ENCODE assay signal across 8 cellular contexts in the genomic region with DNA sequence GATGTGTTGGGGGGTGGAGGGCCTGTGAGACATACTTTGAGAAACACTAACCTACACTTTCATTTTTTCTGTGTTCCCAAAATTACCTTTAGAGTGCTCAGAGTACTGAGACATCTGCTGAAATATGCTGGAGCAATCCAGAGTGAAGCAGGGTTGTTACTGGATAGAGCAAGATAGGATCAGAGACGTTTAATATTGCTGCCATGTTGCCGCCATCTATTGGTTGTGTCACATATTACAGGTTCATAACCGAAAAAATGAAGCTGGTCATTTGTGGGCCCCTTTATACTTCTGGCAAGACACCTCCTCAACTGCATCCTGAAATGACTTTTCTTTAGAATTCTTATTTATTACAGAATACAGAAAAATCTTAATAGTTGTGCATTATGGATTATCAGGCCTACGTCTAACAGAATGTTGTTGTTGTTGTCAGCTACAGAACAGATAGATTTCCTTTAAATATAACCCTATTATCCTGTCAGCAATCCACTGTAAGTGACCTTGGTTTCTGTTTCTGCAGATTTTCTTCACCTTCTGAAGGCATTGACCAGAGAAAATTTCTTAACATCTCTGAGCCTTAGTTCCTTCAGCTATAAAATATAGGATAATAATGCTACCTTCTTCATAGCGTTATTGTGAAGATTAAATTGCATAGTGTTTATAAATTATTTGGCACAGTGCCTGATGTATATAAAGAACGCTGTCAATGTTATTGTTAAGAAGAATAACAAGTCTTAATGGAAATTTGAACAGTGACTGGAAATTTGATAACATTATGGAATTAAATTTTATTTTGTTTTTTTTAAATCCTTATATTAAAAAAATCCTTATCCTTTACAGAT. TPM values are rescaled to one million over a fixed set of nuclear protein-coding genes. Genes with fewer than 3 reads are reported as not detected.
DNase-seq lines count a peak whose midpoint lies in the region; ATAC-seq and TF ChIP-seq lines count a peak whose summit lies in the region.

No MANE protein-coding gene starts in this region.

- DNase-seq in activated T-cell treated with anti-CD3 and anti-CD28 coated beads for 24 hours (ENCODE audit: low read depth) = peak; percentile 20
- no peak for DNase-seq in activated T-cell treated with anti-CD3 and anti-CD28 coated beads, Interleukin-2, amount 50 U/mL, for 1 hour
- peak; percentile 61 for DNase-seq in HCEC 1CT
- DNase-seq in NCI-H146 treated with DMSO at 0.1 percent for 48 hours (lab: John Stamatoyannopoulos, UW; ENCODE audit: unreplicated experiment) = peak; percentile 20
- peak in 14 of 34 experiments; percentile 5 to 49 (median 21) for DNase-seq in T-cell
- DNase-seq in dorsolateral prefrontal cortex = peak in 2 of 10 donors; percentile 23 to 38
- DNase-seq in memory B cell (ENCODE audit: low spot score in 2 of 2) = peak in 1 of 2 donors; percentile 24
- DNase-seq in uterus = peak in 1 of 2 donors; percentile 53

- H3K4me1 Mint-ChIP-seq in T-cell (peaks cover 16 to 52% (median 52%) of the 10 kb centered on the region in 3 donors), memory B cell (no peaks in the 10 kb centered on the region)

- TF ChIP-seq CTCF in dorsolateral prefrontal cortex (IDR thresholded peaks at IDR 0.05 in 54 of 56, conservative IDR thresholded peaks at IDR 0.05 in 2 of 56; ENCODE audit: low read depth in 1 of 56, partially characterized antibody in 56 of 56) (peak; percentile 58 to 83 (median 75)), uterus (IDR thresholded peaks at IDR 0.05) (peak; percentile 63 to 86 (median 74))

- no peaks in the 10 kb centered on the region for H3K4me1 ChIP-seq in uterus

- H3K27ac Mint-ChIP-seq in T-cell (peak overlapping the region; percentile 62 to 85), memory B cell (no peak overlapping the region)

- H3K36me3 Mint-ChIP-seq in T-cell (no peaks in the 10 kb centered on the region), memory B cell (no peaks in the 10 kb centered on the region)

- H3K27me3 Mint-ChIP-seq in T-cell = no peaks in the 10 kb centered on the region
- H3K27me3 Mint-ChIP-seq in memory B cell = peaks cover 8% of the 10 kb centered on the region

- H3K36me3 ChIP-seq in uterus = no peaks in the 10 kb centered on the region

- ATAC-seq in T-cell (replicated peaks in 1 of 4) (peak; percentile 69 to 78 (median 72)), memory B cell (ENCODE audit: low read depth) (peak; percentile 55)

- H3K4me3 ChIP-seq in dorsolateral prefrontal cortex (no peak overlapping the region), uterus (no peak overlapping the region)

- no peaks in the 10 kb centered on the region for H3K9me3 ChIP-seq in uterus

- TF ChIP-seq POLR2A in uterus (IDR thresholded peaks at IDR 0.05) = no peak

- no peaks in the 10 kb centered on the region for H3K27me3 ChIP-seq in dorsolateral prefrontal cortex
- H3K27me3 ChIP-seq in uterus = no peaks in the 10 kb centered on the region

- CTCF ChIA-PET in T-cell (lab: Charles Lee) = interaction anchor here (0.5 to 3.2 kb wide), 44 partner anchors 8 to 1761 kb away, joined by 3 to 75 read pairs (median 4); partner anchors contain the start of genes CBLL1 (in 1 of the 2), COG5 (in 1 of the 2), DLD (in 1 of the 2) and DUS4L (in 1 of the 2)

- intact Hi-C loops in dorsolateral prefrontal cortex (cut with DNase I) = loop anchor here (5.0 to 10.0 kb wide), 4 partner anchors 133 to 670 kb away; partner anchors contain the start of gene CBLL1 (in 2 of the 2)
- intact Hi-C loops in uterus (cut with DNase I; ENCODE audit: low total_unique reads) = no loop called here

- no peaks in the 10 kb centered on the region for H3K9me3 Mint-ChIP-seq in T-cell
- no peaks in the 10 kb centered on the region for H3K9me3 Mint-ChIP-seq in memory B cell

- no peak overlapping the region for H3K4me3 Mint-ChIP-seq in T-cell
- no peak overlapping the region for H3K4me3 Mint-ChIP-seq in memory B cell

- H3K27ac ChIP-seq in dorsolateral prefrontal cortex = peak overlapping the region in 1 of 59 donors; percentile 4
- H3K27ac ChIP-seq in uterus = no peak overlapping the region

- POLR2A ChIA-PET in T-cell (lab: Charles Lee) = interaction anchor here (0.6 to 0.9 kb wide), 3 partner anchors 15 to 701 kb away, joined by 3 to 5 read pairs (median 3); no protein-coding TSS in a partner anchor

RNA-seq across cellular contexts. Expression of gene DLD, which starts 16.2 kb away (rescaled TPM):
- total RNA-seq in T-cell (10 to 100 TPM; 32.3 to 63.6 (median 41.9) TPM), dorsolateral prefrontal cortex (100 to 1,000 TPM in 2 of 120 experiments, 10 to 100 TPM in 118; 37.6 to 101 (median 76.6) TPM), uterus (100 to 1,000 TPM in 1 of 4 donors, 10 to 100 TPM in 3; 50.2 to 127 (median 64.3) TPM)
